In genomic region chr11:116840224-116840745, GRCh38 we compare ENCODE assay signal across 9 cellular contexts. TPM values are rescaled to one million over a fixed set of nuclear protein-coding genes. Genes with fewer than 3 reads are reported as not detected.
DNase-seq lines count a peak whose midpoint lies in the region; ATAC-seq and TF ChIP-seq lines count a peak whose summit lies in the region.
"Had no signal": no experiment of that assay in that cellular context is flagged by ENCODE, and none has a peak within 500 bp of the region (broad histone marks: within the 10 kb centered on the region; RNA-seq: fewer than 3 reads in every experiment).

No MANE protein-coding gene starts in this region.

- TF ChIP-seq CTCF in WI38 (IDR thresholded peaks at IDR 0.05; ENCODE audit: low read depth, low read length) (peak; percentile 18; the same call in 1 of the 2 replicates), upper lobe of left lung (IDR thresholded peaks at IDR 0.05) (no peak), mesothelial cell of epicardium (IDR thresholded peaks at IDR 0.05; ENCODE audit: unreplicated experiment) (no peak)

- ATAC-seq in HG02970 (IDR thresholded peaks at IDR 0.05; ENCODE audit: low FRiP score, unreplicated experiment) = no peak
- ATAC-seq in upper lobe of left lung (ENCODE audit: low FRiP score in 2 of 2) = no peak

- 51 to 62% methylated on average over 3 to 6 of the region's 6 CpGs for WGBS in upper lobe of left lung, 2 donors

- peaks cover 20% of the 10 kb centered on the region for H3K4me1 Mint-ChIP-seq in mesothelial cell of epicardium

- H3K36me3 Mint-ChIP-seq in mesothelial cell of epicardium = peaks cover 12% of the 10 kb centered on the region

- peaks cover 14 to 33% (median 22%) of the 10 kb centered on the region in 4 donors for H3K4me1 ChIP-seq in upper lobe of left lung

- H3K27me3 Mint-ChIP-seq in mesothelial cell of epicardium (ENCODE audit: low read depth) = no peaks in the 10 kb centered on the region

- no peak overlapping the region for H3K4me3 Mint-ChIP-seq in mesothelial cell of epicardium

- no peak for TF ChIP-seq EP300 in upper lobe of left lung (IDR thresholded peaks at IDR 0.05)

- H3K4me3 ChIP-seq in WI38 (ENCODE audit: low read depth, low read length) = no peak overlapping the region
- H3K4me3 ChIP-seq in upper lobe of left lung = no peak overlapping the region

- H3K9me3 ChIP-seq in upper lobe of left lung = no peaks in the 10 kb centered on the region

- DNase-seq in AG08395 (ENCODE audit: low spot score) = peak; percentile 43
- peak; percentile 23 for DNase-seq in GF-D8 (lab: John Stamatoyannopoulos, UW)
- peak; percentile 42 for DNase-seq in iPS-NIHi11 (ENCODE audit: low spot score)
- no peak for DNase-seq in SKM-1 (lab: John Stamatoyannopoulos, UW; ENCODE audit: unreplicated experiment)
- no peak for DNase-seq in upper lobe of left lung
- DNase-seq in mesothelial cell of epicardium (ENCODE audit: low spot score in 2 of 2, unreplicated experiment in 2 of 2) = no peak
- DNase-seq: NCI-H526 treated with DMSO at 0.1 percent for 48 hours had no signal

- H3K27ac Mint-ChIP-seq in mesothelial cell of epicardium = no peak overlapping the region

- no peaks in the 10 kb centered on the region for H3K27me3 ChIP-seq in upper lobe of left lung

- peaks cover 3 to 23% (median 10%) of the 10 kb centered on the region in 4 donors for H3K36me3 ChIP-seq in upper lobe of left lung

- H3K9me3 Mint-ChIP-seq in mesothelial cell of epicardium = no peaks in the 10 kb centered on the region

- H3K27ac ChIP-seq in upper lobe of left lung = no peak overlapping the region

- TF ChIP-seq POLR2A in upper lobe of left lung (IDR thresholded peaks at IDR 0.05) = no peak

RNA-seq across cellular contexts. Expression of gene APOA1, which starts 2.9 kb away (rescaled TPM):
- total RNA-seq in upper lobe of left lung (10 to 100 TPM in 2 of 6 donors, 1 to 10 TPM in 4; 3.1 to 36.0 (median 5.9) TPM), mesothelial cell of epicardium (0.65 to 1.1 TPM (median 0.75 TPM) in 3 replicates)

RNA-seq across cellular contexts. Expression of gene APOC3, which starts 10.6 kb away (rescaled TPM):
- total RNA-seq in upper lobe of left lung = 1 to 10 TPM in 2 of 6 donors, not detected in 4; 3.7 to 4.4 TPM
- total RNA-seq in mesothelial cell of epicardium = not detected in 3 replicates

RNA-seq across cellular contexts. Expression of gene APOA4, which starts 17.2 kb away (rescaled TPM):
- not detected for total RNA-seq in upper lobe of left lung
- not detected in 3 replicates for total RNA-seq in mesothelial cell of epicardium

RNA-seq across cellular contexts. Expression of gene APOA5, which starts 48.6 kb away (rescaled TPM):
- total RNA-seq in upper lobe of left lung (under 1 TPM in 2 of 6 donors, not detected in 4; 0.20 to 0.57 TPM), mesothelial cell of epicardium (not detected in 3 replicates)

RNA-seq across cellular contexts. Expression of gene ZPR1, which starts 52.5 kb away (rescaled TPM):
- total RNA-seq in upper lobe of left lung (10 to 100 TPM; 17.6 to 56.1 (median 34.4) TPM), mesothelial cell of epicardium (39.1 to 41.5 TPM (median 40.9 TPM) in 3 replicates)

Comparison
In these comparisons a context has a peak if more than half of its experiments do, and no peak if none do; other contexts are left out.
1. DNase-seq: peak in AG08395 (single experiment), GF-D8 (single experiment) and iPS-NIHi11 (single experiment); none in SKM-1 (single experiment), upper lobe of left lung (0 of 2) and mesothelial cell of epicardium (0 of 2).